11 cellular contexts compared by ENCODE assay signal in the genomic region with DNA sequence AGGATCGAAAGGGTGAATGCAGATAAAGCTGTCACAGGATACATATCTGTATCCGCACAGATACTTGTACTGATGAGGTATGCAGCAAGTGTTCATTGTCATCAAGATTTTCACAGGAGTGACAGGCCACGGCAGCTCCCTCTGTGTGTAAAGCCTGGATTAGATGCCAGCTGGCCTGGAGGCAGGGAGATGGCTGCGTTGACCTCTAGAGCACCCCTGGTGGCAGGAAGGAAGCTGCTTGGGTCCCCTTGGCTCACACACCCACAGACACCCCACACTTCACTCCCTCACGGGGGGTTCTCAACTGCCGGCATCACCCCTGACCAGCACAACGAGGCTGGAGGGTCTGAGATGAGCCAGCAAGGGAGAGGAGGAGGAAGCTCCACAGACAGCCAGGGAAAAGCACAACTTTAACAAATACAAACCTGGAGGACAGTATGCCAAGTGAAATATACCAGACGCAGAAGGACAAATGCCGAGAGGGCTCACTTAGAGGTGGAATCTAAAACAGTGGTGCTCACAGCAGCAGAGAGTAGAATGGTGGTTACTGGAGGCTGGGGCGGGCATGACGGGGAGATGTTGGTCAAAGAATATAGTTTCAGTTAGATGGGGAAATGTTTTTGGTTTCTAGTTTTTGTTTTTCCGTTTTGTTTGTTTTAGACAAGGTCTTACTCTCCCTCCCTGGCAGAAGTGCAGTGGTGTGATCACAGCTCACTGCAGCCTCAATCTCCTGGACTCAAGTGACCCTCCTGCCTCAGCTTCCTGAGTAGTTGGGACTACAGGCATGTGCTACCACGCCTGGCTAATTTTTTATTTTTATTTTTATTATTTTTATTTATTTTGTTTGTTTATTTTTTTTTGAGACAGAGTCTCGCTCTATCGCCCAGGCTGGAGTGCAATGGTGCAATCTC. TPM values are rescaled to one million over a fixed set of nuclear protein-coding genes. Genes with fewer than 3 reads are reported as not detected.
DNase-seq lines count a peak whose midpoint lies in the region; ATAC-seq, FAIRE-seq and TF ChIP-seq lines count a peak whose summit lies in the region.
"Had no signal": no experiment of that assay in that cellular context is flagged by ENCODE, and none has a peak within 500 bp of the region (broad histone marks: within the 10 kb centered on the region; RNA-seq: fewer than 3 reads in every experiment).

No MANE protein-coding gene starts in this region.

- H3K4me1 ChIP-seq in HEK293 (ENCODE audit: control insufficient read depth, insufficient read depth, low read length) (no peaks in the 10 kb centered on the region), keratinocyte (ENCODE audit: control insufficient read depth, extremely low read depth, insufficient read depth, low read length) (peaks cover 27% of the 10 kb centered on the region)

- H3K36me3 ChIP-seq in HEK293 (ENCODE audit: control insufficient read depth in 2 of 2, insufficient read depth in 1 of 2, low read length in 2 of 2) (peaks cover 0 to 8% of the 10 kb centered on the region in 2 experiments; a peak in 2 of 3 replicates), keratinocyte (ENCODE audit: control insufficient read depth in 2 of 2, extremely low read depth in 1 of 2, insufficient read depth in 2 of 2, low read length in 2 of 2) (peaks cover 0 to 3% of the 10 kb centered on the region in 2 experiments)

- H3K4me3 ChIP-seq in HEK293 (ENCODE audit: low read depth, low read length) = no peak overlapping the region
- H3K4me3 ChIP-seq in keratinocyte (ENCODE audit: control insufficient read depth in 2 of 3, extremely low read depth in 1 of 3, insufficient read depth in 2 of 3, low read depth in 1 of 3, low read length in 3 of 3) = no peak overlapping the region
- H3K4me3 ChIP-seq: coronary artery had no signal

- no peaks in the 10 kb centered on the region for H3K9me3 ChIP-seq in HEK293 (ENCODE audit: control insufficient read depth, insufficient read depth, low read depth, low read length)
- no peaks in the 10 kb centered on the region for H3K9me3 ChIP-seq in keratinocyte (ENCODE audit: control insufficient read depth, low read depth, low read length)

- intact Hi-C loops in sciatic nerve (cut with DNase I) = no loop called here

- no peak for ATAC-seq in GM19467 (IDR thresholded peaks at IDR 0.05; ENCODE audit: unreplicated experiment)
- ATAC-seq in sciatic nerve = no peak
- ATAC-seq: activated CD8-positive, alpha-beta T cell treated with anti-CD3 and anti-CD28 coated beads, Interleukin-2, amount 10 ng/mL, durations not matched to agents 7 days and 5 days had no signal

- H3K27me3 ChIP-seq in keratinocyte (ENCODE audit: control insufficient read depth, extremely low read depth, insufficient read depth, low read length) = no peaks in the 10 kb centered on the region

- H3K79me2 ChIP-seq in keratinocyte (ENCODE audit: control insufficient read depth, insufficient read depth, low read length) = no peaks in the 10 kb centered on the region

- FAIRE-seq in keratinocyte (lab: Jason Lieb, UNC) = peak; percentile 75

- H4K20me1 ChIP-seq in keratinocyte (ENCODE audit: control insufficient read depth, extremely low read depth, insufficient read depth, low read length) = no peaks in the 10 kb centered on the region

- H3K9me1 ChIP-seq in keratinocyte (ENCODE audit: control insufficient read depth, extremely low read depth, insufficient read depth, low read length) = peaks cover 2% of the 10 kb centered on the region

- no peak overlapping the region for H3K4me2 ChIP-seq in keratinocyte (ENCODE audit: control insufficient read depth, extremely low read depth, insufficient read depth, low read depth, low read length)

- TF ChIP-seq CTCF in HEK293 (tag by site-specific recombination; IDR thresholded peaks at IDR 0.05) = 0 out of 2 replicates have a peak, but pooled peaks have one; percentile 28
- peak; percentile 56 to 62 (median 60) for TF ChIP-seq CTCF in keratinocyte (optimal IDR thresholded peaks at IDR 0.05 in 1 of 3, IDR thresholded peaks at IDR 0.05 in 1 of 3, conservative IDR thresholded peaks at IDR 0.05 in 1 of 3; ENCODE audit: extremely low read depth in 1 of 3, insufficient read depth in 2 of 3, low read length in 3 of 3)
- no peak for TF ChIP-seq CTCF in GM10266 (IDR thresholded peaks at IDR 0.05; ENCODE audit: control insufficient read depth, insufficient read depth, low read depth, missing control alignments)

- dilution Hi-C loops in keratinocyte (cut with MboI; ENCODE audit: extremely low pct_ligation_motif_present, low sequenced_read_pairs) = no loop called here

- DNase-seq in AG08395 (ENCODE audit: low spot score) (peak; percentile 43), amniotic epithelial cell (ENCODE audit: low read depth) (peak; percentile 11), keratinocyte (ENCODE audit: low read depth, low spot score) (no peak), NCI-H226 (no peak), GM10266 (ENCODE audit: extremely low spot score) (no peak), sciatic nerve (ENCODE audit: low spot score) (no peak)
- DNase-seq: activated CD8-positive, alpha-beta T cell treated with anti-CD3 and anti-CD28 coated beads, Interleukin-2, amount 10 ng/mL, durations not matched to agents 7 days and 5 days; CD8-positive, alpha-beta memory T cell had no signal

- CTCF ChIA-PET in HEK293 (lab: Yijun Ruan, JAX) = no interaction called here

- no peak overlapping the region for H3K27ac ChIP-seq in HEK293 (ENCODE audit: extremely low read depth, low read depth, low read length)
- H3K27ac ChIP-seq in keratinocyte (ENCODE audit: control insufficient read depth, insufficient read depth, low read length) = no peak overlapping the region
- H3K27ac ChIP-seq: coronary artery had no signal

- H3K9ac ChIP-seq in keratinocyte (ENCODE audit: control insufficient read depth, extremely low read depth, insufficient read depth, low read length) = no peak overlapping the region

- H2AFZ ChIP-seq in keratinocyte (ENCODE audit: control insufficient read depth, low read length) = no peak overlapping the region

- POLR2A ChIA-PET in HEK293 (lab: Yijun Ruan, JAX) = no interaction called here

TF ChIP-seq in HEK293, 187 proteins besides CTCF, POLR2A, EP300 and RAD21:
- no peak for TF ChIP-seq ZNF76 (tag by site-specific recombination; IDR thresholded peaks at IDR 0.05; ENCODE audit: borderline replicate concordance, low read depth)
- TF ChIP-seq ZNF394 (tag by site-specific recombination; IDR thresholded peaks at IDR 0.05; ENCODE audit: borderline replicate concordance) = no peak
- TF ChIP-seq GLIS2 (tag by site-specific recombination; IDR thresholded peaks at IDR 0.05) = no peak
- TF ChIP-seq ZSCAN23 (tag by site-specific recombination; IDR thresholded peaks at IDR 0.05) = no peak
- TF ChIP-seq ZBTB8A (tag by site-specific recombination; IDR thresholded peaks at IDR 0.05) = no peak

RNA-seq across cellular contexts. Expression of a gene that starts 45.7 kb away (rescaled TPM):
- 4.0 to 12.6 TPM (median 8.1 TPM) in 3 replicates for polyA plus RNA-seq in keratinocyte
- polyA plus RNA-seq in keratinocyte (2011; ENCODE audit: low read depth) = 2.1 TPM
- 5.3 and 6.3 TPM in 2 replicates for polyA plus RNA-seq in keratinocyte (2011; cell fraction: cytosol; rRNA removed)
- polyA plus RNA-seq in keratinocyte (2011; cell fraction: nucleus; rRNA removed) = 4.4 and 4.9 TPM in 2 replicates
- 5.3 and 13.1 TPM in 2 replicates for polyA plus RNA-seq in keratinocyte (2012; ENCODE audit: low replicate concordance)
- polyA minus RNA-seq in keratinocyte = 2.8 to 20.4 TPM (median 5.2 TPM) in 3 replicates
- polyA minus RNA-seq in keratinocyte (2011; cell fraction: cytosol; rRNA and poly(A)+ RNA removed) = 8.4 TPM
- 1.7 and 2.9 TPM in 2 replicates for polyA minus RNA-seq in keratinocyte (2011; cell fraction: nucleus; rRNA and poly(A)+ RNA removed)
- 30.1 TPM for total RNA-seq in sciatic nerve
- polyA plus RNA-seq: CD8-positive, alpha-beta memory T cell had no signal

Comparison
In these comparisons a context has a peak if more than half of its experiments do, and no peak if none do; other contexts are left out.
1. DNase-seq: peak in AG08395 (single experiment) and amniotic epithelial cell (single experiment); none in keratinocyte (single experiment), NCI-H226 (single experiment), GM10266 (single experiment) and sciatic nerve (single experiment).